In the genomic region with DNA sequence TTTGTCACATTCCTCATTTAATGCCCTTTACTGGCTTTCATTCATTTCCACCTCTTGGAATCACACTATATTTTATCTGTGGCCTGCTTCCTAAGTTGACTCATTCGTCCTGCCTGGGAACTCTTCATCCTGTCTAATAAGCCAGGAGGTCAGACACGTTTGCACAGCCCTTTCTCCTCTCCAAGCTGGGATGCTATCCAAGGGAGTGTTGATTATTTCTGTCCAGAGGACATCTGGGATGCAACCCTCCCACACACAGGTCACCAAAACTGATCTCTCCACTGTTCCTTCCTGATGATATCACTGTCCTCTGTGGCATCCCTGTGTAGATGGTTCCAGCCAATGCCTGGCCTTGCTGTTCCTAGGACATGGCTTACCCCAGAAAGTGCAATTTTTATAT, we compare ENCODE assay signal across 13 cellular contexts.
DNase-seq lines count a peak whose midpoint lies in the region; ATAC-seq and TF ChIP-seq lines count a peak whose summit lies in the region.
"Had no signal": no experiment of that assay in that cellular context is flagged by ENCODE, and none has a peak within 500 bp of the region (broad histone marks: within the 10 kb centered on the region; RNA-seq: fewer than 3 reads in every experiment).

No MANE protein-coding gene starts in this region.

- TF ChIP-seq CTCF in upper lobe of right lung (IDR thresholded peaks at IDR 0.05) = no peak

- peaks cover 33% of the 10 kb centered on the region for H3K36me3 Mint-ChIP-seq in activated naive CD4-positive, alpha-beta T cell treated with anti-CD3 and anti-CD28 coated beads for 36 hours (ENCODE audit: low read depth)
- H3K36me3 Mint-ChIP-seq in activated CD4-positive, alpha-beta T cell treated with anti-CD3 and anti-CD28 coated beads, Interleukin-2, amount 10 ng/mL, durations not matched to agents 7 days and 5 days (ENCODE audit: low read depth) = peaks cover 15% of the 10 kb centered on the region

- no peaks in the 10 kb centered on the region for H3K27me3 ChIP-seq in upper lobe of right lung

- ATAC-seq in left colon = peak; percentile 11
- peak; percentile 21 for ATAC-seq in upper lobe of right lung
- no peak for ATAC-seq in HG03342 (IDR thresholded peaks at IDR 0.05; ENCODE audit: unreplicated experiment)
- ATAC-seq: naive thymus-derived CD4-positive, alpha-beta T cell had no signal

- H3K27me3 Mint-ChIP-seq in activated naive CD4-positive, alpha-beta T cell treated with anti-CD3 and anti-CD28 coated beads for 36 hours (ENCODE audit: low read depth) = no peaks in the 10 kb centered on the region
- H3K27me3 Mint-ChIP-seq in activated CD4-positive, alpha-beta T cell treated with anti-CD3 and anti-CD28 coated beads, Interleukin-2, amount 10 ng/mL, durations not matched to agents 7 days and 5 days = no peaks in the 10 kb centered on the region
- H3K27me3 Mint-ChIP-seq: CD8-positive, alpha-beta memory T cell; naive thymus-derived CD4-positive, alpha-beta T cell had no signal

- H3K4me3 Mint-ChIP-seq in activated naive CD4-positive, alpha-beta T cell treated with anti-CD3 and anti-CD28 coated beads for 36 hours = no peak overlapping the region
- no peak overlapping the region for H3K4me3 Mint-ChIP-seq in activated CD4-positive, alpha-beta T cell treated with anti-CD3 and anti-CD28 coated beads, Interleukin-2, amount 10 ng/mL, durations not matched to agents 7 days and 5 days
- H3K4me3 Mint-ChIP-seq: CD8-positive, alpha-beta memory T cell; immature natural killer cell; naive thymus-derived CD4-positive, alpha-beta T cell had no signal

- H3K4me3 ChIP-seq in upper lobe of right lung = no peak overlapping the region

- intact Hi-C loops in left colon (cut with DNase I, micrococcal nuclease) (no loop called here), upper lobe of right lung (cut with DNase I) (no loop called here)
- intact Hi-C loops in activated naive CD4-positive, alpha-beta T cell treated with anti-CD3 and anti-CD28 coated beads for 36 hours (cut with micrococcal nuclease) = no loop called here

- H3K9me3 ChIP-seq in upper lobe of right lung = no peaks in the 10 kb centered on the region

- H3K9me3 Mint-ChIP-seq in activated naive CD4-positive, alpha-beta T cell treated with anti-CD3 and anti-CD28 coated beads for 36 hours = no peaks in the 10 kb centered on the region
- H3K9me3 Mint-ChIP-seq in activated CD4-positive, alpha-beta T cell treated with anti-CD3 and anti-CD28 coated beads, Interleukin-2, amount 10 ng/mL, durations not matched to agents 7 days and 5 days = no peaks in the 10 kb centered on the region
- H3K9me3 Mint-ChIP-seq: CD8-positive, alpha-beta memory T cell; immature natural killer cell; naive thymus-derived CD4-positive, alpha-beta T cell had no signal

- DNase-seq in LHCN-M2 (ENCODE audit: low read depth) (peak; percentile 82), dermis microvascular lymphatic vessel endothelial cell (ENCODE audit: low read depth in 2 of 2) (peak; percentile 97 to 98), left colon (no peak), upper lobe of right lung (no peak)
- no peak for DNase-seq in activated naive CD4-positive, alpha-beta T cell treated with anti-CD3 and anti-CD28 coated beads for 36 hours
- no peak for DNase-seq in activated CD4-positive, alpha-beta T cell treated with anti-CD3 and anti-CD28 coated beads, Interleukin-2, amount 10 ng/mL, durations not matched to agents 7 days and 5 days
- DNase-seq: CD8-positive, alpha-beta memory T cell; cerebellar nuclear complex; immature natural killer cell; naive thymus-derived CD4-positive, alpha-beta T cell; NCI-H1694 treated with DMSO at 0.1 percent for 48 hours; NCI-H748 treated with DMSO at 0.1 percent for 48 hours had no signal

- CTCF ChIA-PET in activated naive CD4-positive, alpha-beta T cell treated with anti-CD3 and anti-CD28 coated beads for 36 hours (lab: Charles Lee) = no interaction called here
- CTCF ChIA-PET in activated CD4-positive, alpha-beta T cell treated with anti-CD3 and anti-CD28 coated beads, Interleukin-2, amount 10 ng/mL, durations not matched to agents 7 days and 5 days (lab: Charles Lee) = no interaction called here

- H3K4me1 Mint-ChIP-seq in activated naive CD4-positive, alpha-beta T cell treated with anti-CD3 and anti-CD28 coated beads for 36 hours (ENCODE audit: low read depth) = peaks cover 11% of the 10 kb centered on the region
- H3K4me1 Mint-ChIP-seq in activated CD4-positive, alpha-beta T cell treated with anti-CD3 and anti-CD28 coated beads, Interleukin-2, amount 10 ng/mL, durations not matched to agents 7 days and 5 days = peaks cover 13% of the 10 kb centered on the region

- POLR2A ChIA-PET in activated CD4-positive, alpha-beta T cell treated with anti-CD3 and anti-CD28 coated beads, Interleukin-2, amount 10 ng/mL, durations not matched to agents 7 days and 5 days (lab: Charles Lee) = no interaction called here

- H3K36me3 ChIP-seq in upper lobe of right lung = no peaks in the 10 kb centered on the region

- no peak overlapping the region for H3K27ac ChIP-seq in upper lobe of right lung

- H3K4me1 ChIP-seq in upper lobe of right lung = no peaks in the 10 kb centered on the region

- no peak overlapping the region for H3K27ac Mint-ChIP-seq in activated naive CD4-positive, alpha-beta T cell treated with anti-CD3 and anti-CD28 coated beads for 36 hours
- no peak overlapping the region for H3K27ac Mint-ChIP-seq in activated CD4-positive, alpha-beta T cell treated with anti-CD3 and anti-CD28 coated beads, Interleukin-2, amount 10 ng/mL, durations not matched to agents 7 days and 5 days
- H3K27ac Mint-ChIP-seq: immature natural killer cell had no signal

Comparison
In these comparisons a context has a peak if more than half of its experiments do, and no peak if none do; other contexts are left out.
1. DNase-seq: peak in LHCN-M2 (single experiment) and dermis microvascular lymphatic vessel endothelial cell (2 of 2); none in left colon (0 of 2), upper lobe of right lung (single experiment), activated naive CD4-positive, alpha-beta T cell treated with anti-CD3 and anti-CD28 coated beads for 36 hours (single experiment) and activated CD4-positive, alpha-beta T cell treated with anti-CD3 and anti-CD28 coated beads, Interleukin-2, amount 10 ng/mL, durations not matched to agents 7 days and 5 days (single experiment).